Comparison of ENCODE assay signal across 19 cellular contexts in the genomic region with DNA sequence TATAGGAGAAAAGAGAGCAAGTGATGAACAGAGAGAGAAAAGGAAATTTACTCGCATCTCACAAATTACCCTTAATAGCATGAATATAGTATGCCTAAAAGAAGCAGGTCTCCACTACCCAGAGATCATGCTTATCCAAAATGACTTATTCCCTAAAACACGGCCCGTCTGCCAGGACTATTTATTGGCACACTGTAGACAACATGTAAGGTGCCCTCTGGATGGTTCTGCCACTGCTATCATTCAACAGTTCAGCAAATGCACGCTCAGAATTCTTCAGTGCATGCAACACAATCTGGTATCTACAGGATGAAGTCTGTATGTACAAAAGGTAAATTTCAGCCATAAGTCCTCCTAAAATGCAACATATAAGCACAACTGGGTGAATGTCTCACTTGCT.
"Had no signal": no experiment of that assay in that cellular context is flagged by ENCODE, and none has a peak within 500 bp of the region (broad histone marks: within the 10 kb centered on the region; RNA-seq: fewer than 3 reads in every experiment).

No MANE protein-coding gene starts in this region.

- H3K36me3 ChIP-seq: prostate gland had no signal

- H3K27ac Mint-ChIP-seq: activated B cell treated with CpG ODN at 0.5 μM for 24 hours; activated naive CD8-positive, alpha-beta T cell treated with anti-CD3 and anti-CD28 coated beads for 36 hours; brain had no signal

- H3K9me3 ChIP-seq: prostate gland, SK-N-SH, testis, upper lobe of left lung had no signal

- H3K4me1 ChIP-seq: prostate gland had no signal

- H3K9me3 Mint-ChIP-seq: activated B cell treated with CpG ODN at 0.5 μM for 24 hours; activated naive CD8-positive, alpha-beta T cell treated with anti-CD3 and anti-CD28 coated beads for 36 hours; brain; memory B cell; stimulated activated naive CD8-positive, alpha-beta T cell treated with anti-CD3 and anti-CD28 coated beads, Interleukin-15, amount 100 ng/mL, for 72 hours had no signal

- H3K4me3 ChIP-seq: prostate gland, skin epidermis, testis, upper lobe of left lung had no signal

- H3K27me3 Mint-ChIP-seq: activated B cell treated with CpG ODN at 0.5 μM for 24 hours; activated naive CD8-positive, alpha-beta T cell treated with anti-CD3 and anti-CD28 coated beads for 36 hours; brain; memory B cell; stimulated activated naive CD8-positive, alpha-beta T cell treated with anti-CD3 and anti-CD28 coated beads, Interleukin-15, amount 100 ng/mL, for 72 hours had no signal

- H3K27ac ChIP-seq: prostate gland, skin epidermis, testis, upper lobe of left lung had no signal

- ATAC-seq: right cardiac atrium; stimulated activated naive CD8-positive, alpha-beta T cell treated with anti-CD3 and anti-CD28 coated beads, Interleukin-15, amount 100 ng/mL, for 72 hours had no signal

- H3K27me3 ChIP-seq: testis, upper lobe of left lung had no signal

- H3K4me3 Mint-ChIP-seq: activated B cell treated with CpG ODN at 0.5 μM for 24 hours; activated naive CD8-positive, alpha-beta T cell treated with anti-CD3 and anti-CD28 coated beads for 36 hours; brain; memory B cell; stimulated activated naive CD8-positive, alpha-beta T cell treated with anti-CD3 and anti-CD28 coated beads, Interleukin-15, amount 100 ng/mL, for 72 hours had no signal

- DNase-seq: activated B cell treated with CpG ODN at 0.5 μM for 24 hours; activated CD4-positive, alpha-beta T cell treated with anti-CD3 and anti-CD28 coated beads for 48 hours; activated CD8-positive, alpha-beta memory T cell treated with anti-CD3 and anti-CD28 coated beads, Interleukin-2, amount 50 U/mL, for 4 hours; activated gamma-delta T cell; activated naive CD8-positive, alpha-beta T cell treated with anti-CD3 and anti-CD28 coated beads for 36 hours; activated T-cell treated with anti-CD3 and anti-CD28 coated beads, Interleukin-2, amount 50 U/mL, for 48 hours; anterior cingulate cortex; cortex of kidney; effector CD4-positive, alpha-beta T cell; right cardiac atrium; SK-N-SH; stimulated activated naive CD8-positive, alpha-beta T cell treated with anti-CD3 and anti-CD28 coated beads, Interleukin-15, amount 100 ng/mL, for 72 hours; T-helper 9 cell; testis; upper lobe of left lung had no signal
